Comparison of ENCODE assay signal across 27 cellular contexts in genomic region chr18:44117821-44118220, GRCh38.
"Had no signal": no experiment of that assay in that cellular context is flagged by ENCODE, and none has a peak within 500 bp of the region (broad histone marks: within the 10 kb centered on the region; RNA-seq: fewer than 3 reads in every experiment).

No MANE protein-coding gene starts in this region.

- H3K27me3 ChIP-seq: adrenal gland, body of pancreas, esophagus muscularis mucosa, heart left ventricle had no signal

- H3K9me3 ChIP-seq: adrenal gland, body of pancreas, esophagus muscularis mucosa, heart left ventricle had no signal

- H3K36me3 ChIP-seq: adrenal gland, esophagus muscularis mucosa, heart left ventricle had no signal

- H3K27ac ChIP-seq: adrenal gland, body of pancreas, coronary artery, dorsolateral prefrontal cortex, esophagus muscularis mucosa, heart left ventricle had no signal

- H3K4me3 ChIP-seq: adrenal gland, body of pancreas, coronary artery, dorsolateral prefrontal cortex, esophagus muscularis mucosa, heart left ventricle had no signal

- DNase-seq: activated CD4-positive, alpha-beta memory T cell treated with anti-CD3 and anti-CD28 coated beads for 36 hours; activated CD4-positive, alpha-beta T cell treated with anti-CD3 and anti-CD28 coated beads for 36 hours; activated CD4-positive, alpha-beta T cell treated with anti-CD3 and anti-CD28 coated beads, Interleukin-2, amount 10 ng/mL, durations not matched to agents 24 days and 14 days; activated CD4-positive, CD25-positive, alpha-beta regulatory T cell; activated CD4-positive, CD25-positive, alpha-beta regulatory T cell treated with anti-CD3 and anti-CD28 coated beads, Interleukin-2, amount 50 U/mL, for 72 hours; activated CD8-positive, alpha-beta memory T cell treated with anti-CD3 and anti-CD28 coated beads, Interleukin-2, amount 10 ng/mL, durations not matched to agents 7 days and 5 days; activated CD8-positive, alpha-beta memory T cell treated with anti-CD3 and anti-CD28 coated beads, Interleukin-2, amount 50 U/mL, for 4 hours; activated CD8-positive, alpha-beta T cell treated with anti-CD3 and anti-CD28 coated beads, Interleukin-2, amount 10 ng/mL, durations not matched to agents 7 days and 5 days; activated effector memory CD4-positive, alpha-beta T cell treated with anti-CD3 and anti-CD28 coated beads, Interleukin-2, amount 50 U/mL, for 16 hours; activated naive CD4-positive, alpha-beta T cell treated with anti-CD3 and anti-CD28 coated beads for 36 hours; activated naive CD8-positive, alpha-beta T cell treated with anti-CD3 and anti-CD28 coated beads for 36 hours; activated naive CD8-positive, alpha-beta T cell treated with anti-CD3 and anti-CD28 coated beads, Interleukin-2, amount 50 U/mL, for 24 hours; activated T-cell treated with anti-CD3 and anti-CD28 coated beads, Interleukin-2, amount 50 U/mL, for 1 hour; activated T-cell treated with anti-CD3 and anti-CD28 coated beads, Interleukin-2, amount 50 U/mL, for 48 hours; adrenal gland; amygdala; aorta; body of pancreas; dorsolateral prefrontal cortex; effector memory CD4-positive, alpha-beta T cell; endodermal cell; erythroblast; glutamatergic neuron; heart left ventricle; T-helper 2 cell had no signal

- H3K4me1 ChIP-seq: adrenal gland, body of pancreas, heart left ventricle had no signal

- ATAC-seq: activated CD4-positive, alpha-beta T cell treated with anti-CD3 and anti-CD28 coated beads for 36 hours; activated CD8-positive, alpha-beta memory T cell treated with anti-CD3 and anti-CD28 coated beads, Interleukin-2, amount 10 ng/mL, durations not matched to agents 7 days and 5 days; activated CD8-positive, alpha-beta T cell treated with anti-CD3 and anti-CD28 coated beads, Interleukin-2, amount 10 ng/mL, durations not matched to agents 7 days and 5 days; activated naive CD8-positive, alpha-beta T cell treated with anti-CD3 and anti-CD28 coated beads, Interleukin-2, amount 50 U/mL, for 24 hours; body of pancreas; heart left ventricle had no signal
